11 cellular contexts compared by ENCODE assay signal in the genomic region with DNA sequence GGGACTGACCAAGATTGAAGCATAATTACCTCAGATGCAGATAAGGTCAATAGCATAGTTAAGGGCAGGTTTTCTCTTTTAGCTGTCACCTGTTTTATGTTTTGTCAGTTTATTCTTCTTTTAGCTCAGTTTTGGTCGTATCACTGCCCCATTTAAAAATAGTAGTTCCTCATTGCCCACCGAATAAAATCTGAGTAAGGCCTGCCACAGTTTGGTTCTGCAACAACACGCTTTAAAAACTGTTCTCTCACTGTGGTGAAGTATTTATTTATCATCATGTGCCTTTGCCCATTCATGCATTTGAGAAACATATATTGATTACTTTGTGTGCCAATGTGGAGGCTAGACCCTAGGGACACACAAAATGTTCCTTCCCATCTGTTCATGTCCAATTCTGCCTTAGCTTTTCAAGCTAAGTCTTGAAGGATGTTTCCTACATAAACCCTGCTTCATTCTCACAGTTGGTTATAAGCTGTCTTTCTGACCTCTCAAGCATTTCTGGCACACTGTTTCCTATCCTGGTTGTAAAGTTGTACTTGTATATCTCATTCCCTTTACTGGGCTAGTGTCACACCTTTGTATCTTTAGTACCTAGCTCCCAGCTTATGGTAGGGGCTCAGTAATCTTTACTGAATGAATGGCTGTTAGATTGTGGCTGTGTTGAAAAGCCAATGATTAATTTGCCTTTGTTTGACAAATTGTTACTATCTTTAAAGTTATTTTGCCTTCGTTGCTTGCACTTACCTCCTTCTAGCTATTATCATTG. TPM values are rescaled to one million over a fixed set of nuclear protein-coding genes. Genes with fewer than 3 reads are reported as not detected.
DNase-seq lines count a peak whose midpoint lies in the region; ATAC-seq and TF ChIP-seq lines count a peak whose summit lies in the region.
"Had no signal": no experiment of that assay in that cellular context is flagged by ENCODE, and none has a peak within 500 bp of the region (broad histone marks: within the 10 kb centered on the region; RNA-seq: fewer than 3 reads in every experiment).

No MANE protein-coding gene starts in this region.

- no peak overlapping the region for H3K9ac ChIP-seq in SK-N-SH

- no peaks in the 10 kb centered on the region for H3K9me2 ChIP-seq in SK-N-SH

- H3K27ac ChIP-seq in SK-N-SH (ENCODE audit: low read depth in 2 of 2, low read length in 1 of 2) = peak overlapping the region; percentile 54 to 86; a peak in 3 of 4 replicates
- H3K27ac ChIP-seq in tibial artery = peak overlapping the region; percentile 39 to 55

- no peak for ATAC-seq in activated naive CD4-positive, alpha-beta T cell treated with anti-CD3 and anti-CD28 coated beads, Interleukin-2, amount 50 U/mL, for 72 hours
- ATAC-seq in left ventricle myocardium superior (peak; percentile 21), left lobe of liver (no peak), HG03521 (IDR thresholded peaks at IDR 0.05; ENCODE audit: unreplicated experiment) (no peak)

- TF ChIP-seq CTCF in SK-N-SH (IDR thresholded peaks at IDR 0.05) (no peak), tibial artery (IDR thresholded peaks at IDR 0.05) (no peak)

- H4K20me1 ChIP-seq in SK-N-SH (ENCODE audit: insufficient read depth) = 0 out of 2 replicates have a peak, but pooled peaks cover 8% of the 10 kb centered on the region

- intact Hi-C loops in left ventricle myocardium superior (cut with micrococcal nuclease) (no loop called here), tibial artery (cut with DNase I; ENCODE audit: low total_unique reads) (no loop called here)

- peaks cover 0 to 5% of the 10 kb centered on the region in 2 donors for H3K36me3 Mint-ChIP-seq in activated naive CD4-positive, alpha-beta T cell treated with anti-CD3 and anti-CD28 coated beads, Interleukin-2, amount 50 U/mL, for 72 hours

- peaks cover 90% of the 10 kb centered on the region for H3K79me2 ChIP-seq in SK-N-SH (ENCODE audit: insufficient read depth)

- H3K36me3 ChIP-seq in SK-N-SH (replicated peaks in 1 of 2; ENCODE audit: control insufficient read depth in 1 of 2, insufficient read depth in 2 of 2, low read length in 1 of 2) (no peaks in the 10 kb centered on the region), tibial artery (no peaks in the 10 kb centered on the region)

- DNase-seq in activated naive CD4-positive, alpha-beta T cell treated with anti-CD3 and anti-CD28 coated beads, Interleukin-2, amount 50 U/mL, for 72 hours (ENCODE audit: low spot score in 2 of 2) = no peak
- DNase-seq in activated naive CD4-positive, alpha-beta T cell treated with Interleukin-2 at 50 U/mL for 16 hours = no peak
- DNase-seq in SK-N-SH = no peak
- no peak for DNase-seq in left ventricle myocardium superior
- DNase-seq in tibial artery = no peak
- no peak for DNase-seq in left lobe of liver (ENCODE audit: low spot score)
- DNase-seq in HEK293T (ENCODE audit: extremely low spot score) = no peak
- DNase-seq: NCI-H2029; stimulated activated CD4-positive, alpha-beta T cell treated with anti-CD3 and anti-CD28 coated beads, Interleukin-4, amount 100 ng/mL, for 4 hours; T-helper 2 cell had no signal

- H3K4me3 ChIP-seq in SK-N-SH (ENCODE audit: low read depth in 2 of 2, low read length in 1 of 2) (0 out of 4 replicates have a peak overlapping the region, but pooled peaks of 1 of the 2 experiments have one; percentile 1), tibial artery (no peak overlapping the region)

- no peaks in the 10 kb centered on the region for H3K27me3 ChIP-seq in SK-N-SH (ENCODE audit: insufficient read depth)
- no peaks in the 10 kb centered on the region for H3K27me3 ChIP-seq in tibial artery

- H3K9me3 ChIP-seq in SK-N-SH = no peaks in the 10 kb centered on the region
- H3K9me3 ChIP-seq in tibial artery = no peaks in the 10 kb centered on the region

- H3K4me1 ChIP-seq in SK-N-SH (ENCODE audit: control insufficient read depth in 1 of 2, insufficient read depth in 2 of 2, low read depth in 1 of 2, low read length in 1 of 2) (peaks cover 5 to 47% of the 10 kb centered on the region in 2 experiments), tibial artery (peaks cover 0 to 76% (median 50%) of the 10 kb centered on the region in 4 donors)

- peaks cover 27% of the 10 kb centered on the region for H3F3A ChIP-seq in SK-N-SH (replicated peaks; ENCODE audit: insufficient read depth)

- H3K27ac Mint-ChIP-seq in activated naive CD4-positive, alpha-beta T cell treated with anti-CD3 and anti-CD28 coated beads, Interleukin-2, amount 50 U/mL, for 72 hours = peak overlapping the region; percentile 75 to 85

- no peaks in the 10 kb centered on the region for H3K9me3 Mint-ChIP-seq in activated naive CD4-positive, alpha-beta T cell treated with anti-CD3 and anti-CD28 coated beads, Interleukin-2, amount 50 U/mL, for 72 hours

- POLR2A ChIA-PET in SK-N-SH (lab: Yijun Ruan, JAX) (interaction anchor here (1.4 kb wide), 1 partner anchor 24 kb away, joined by 3 read pairs; a partner anchor contains a TSS), HEK293T (lab: Yijun Ruan, JAX) (interaction anchor here (0.6 to 2.5 kb wide), 6 partner anchors 9 to 74 kb away, joined by 3 to 10 read pairs (median 3); a partner anchor contains a TSS)

- WGBS in SK-N-SH (ENCODE audit: low lambda C conversion rate) = 78% methylated on average over 4 of the region's 4 CpGs

- no peak for TF ChIP-seq RAD21 in SK-N-SH (IDR thresholded peaks at IDR 0.05; ENCODE audit: low read length)

- CTCF ChIA-PET in SK-N-SH (lab: Yijun Ruan, JAX) = interaction anchor here (1.1 to 1.3 kb wide), 2 partner anchors 12 to 16 kb away, joined by 3 read pairs; no protein-coding TSS in a partner anchor
- CTCF ChIA-PET in HEK293T (lab: Yijun Ruan, JAX) = interaction anchor here (0.5 to 3.3 kb wide), 8 partner anchors 9 to 331 kb away, joined by 3 to 15 read pairs (median 6); no protein-coding TSS in a partner anchor

- TF ChIP-seq EP300 in SK-N-SH (IDR thresholded peaks at IDR 0.05; ENCODE audit: borderline replicate concordance in 1 of 2, low read depth in 1 of 2, low read length in 1 of 2) = no peak

- H3K4me2 ChIP-seq in SK-N-SH = peak overlapping the region; percentile 41; the same call in 1 of the 2 replicates

- no peak overlapping the region for H2AFZ ChIP-seq in SK-N-SH (ENCODE audit: low read depth)

TF ChIP-seq in SK-N-SH, 30 proteins besides CTCF, POLR2A, EP300 and RAD21 (continues in another document):
- TF ChIP-seq NFIC (IDR thresholded peaks at IDR 0.05; ENCODE audit: borderline replicate concordance) (no peak), SIN3A (IDR thresholded peaks at IDR 0.05; ENCODE audit: borderline replicate concordance, low read depth, low read length) (no peak), YY1 (IDR thresholded peaks at IDR 0.05; ENCODE audit: low read depth) (no peak), JUND (IDR thresholded peaks at IDR 0.05) (no peak), FOSL2 (IDR thresholded peaks at IDR 0.05; ENCODE audit: borderline replicate concordance, low read depth) (no peak), TCF12 (IDR thresholded peaks at IDR 0.05) (no peak)
- TF ChIP-seq, protein P1, sequence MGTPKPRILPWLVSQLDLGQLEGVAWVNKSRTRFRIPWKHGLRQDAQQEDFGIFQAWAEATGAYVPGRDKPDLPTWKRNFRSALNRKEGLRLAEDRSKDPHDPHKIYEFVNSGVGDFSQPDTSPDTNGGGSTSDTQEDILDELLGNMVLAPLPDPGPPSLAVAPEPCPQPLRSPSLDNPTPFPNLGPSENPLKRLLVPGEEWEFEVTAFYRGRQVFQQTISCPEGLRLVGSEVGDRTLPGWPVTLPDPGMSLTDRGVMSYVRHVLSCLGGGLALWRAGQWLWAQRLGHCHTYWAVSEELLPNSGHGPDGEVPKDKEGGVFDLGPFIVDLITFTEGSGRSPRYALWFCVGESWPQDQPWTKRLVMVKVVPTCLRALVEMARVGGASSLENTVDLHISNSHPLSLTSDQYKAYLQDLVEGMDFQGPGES (IDR thresholded peaks at IDR 0.05; ENCODE audit: low read depth, low read length) = no peak
- TF ChIP-seq, protein P2, sequence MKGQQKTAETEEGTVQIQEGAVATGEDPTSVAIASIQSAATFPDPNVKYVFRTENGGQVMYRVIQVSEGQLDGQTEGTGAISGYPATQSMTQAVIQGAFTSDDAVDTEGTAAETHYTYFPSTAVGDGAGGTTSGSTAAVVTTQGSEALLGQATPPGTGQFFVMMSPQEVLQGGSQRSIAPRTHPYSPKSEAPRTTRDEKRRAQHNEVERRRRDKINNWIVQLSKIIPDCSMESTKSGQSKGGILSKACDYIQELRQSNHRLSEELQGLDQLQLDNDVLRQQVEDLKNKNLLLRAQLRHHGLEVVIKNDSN (IDR thresholded peaks at IDR 0.05; ENCODE audit: borderline replicate concordance, low read depth) = no peak

TF ChIP-seq in HEK293T, 16 proteins besides CTCF, POLR2A, EP300 and RAD21:
- TF ChIP-seq HDGF (IDR thresholded peaks at IDR 0.05; ENCODE audit: borderline replicate concordance) = no peak
- no peak for TF ChIP-seq TARDBP (IDR thresholded peaks at IDR 0.05)
- TF ChIP-seq ZNF384 (IDR thresholded peaks at IDR 0.05) = no peak
- TF ChIP-seq ARNT (IDR thresholded peaks at IDR 0.05) = no peak
- TF ChIP-seq CTBP1 (IDR thresholded peaks at IDR 0.05; ENCODE audit: borderline replicate concordance) = no peak
- no peak for TF ChIP-seq BHLHE40 (IDR thresholded peaks at IDR 0.05; ENCODE audit: borderline replicate concordance)
- TF ChIP-seq FOXA1 (IDR thresholded peaks at IDR 0.05) = no peak
- no peak for TF ChIP-seq SUZ12 (IDR thresholded peaks at IDR 0.05)
- TF ChIP-seq SP1 (IDR thresholded peaks at IDR 0.05) = no peak
- TF ChIP-seq, protein P3, sequence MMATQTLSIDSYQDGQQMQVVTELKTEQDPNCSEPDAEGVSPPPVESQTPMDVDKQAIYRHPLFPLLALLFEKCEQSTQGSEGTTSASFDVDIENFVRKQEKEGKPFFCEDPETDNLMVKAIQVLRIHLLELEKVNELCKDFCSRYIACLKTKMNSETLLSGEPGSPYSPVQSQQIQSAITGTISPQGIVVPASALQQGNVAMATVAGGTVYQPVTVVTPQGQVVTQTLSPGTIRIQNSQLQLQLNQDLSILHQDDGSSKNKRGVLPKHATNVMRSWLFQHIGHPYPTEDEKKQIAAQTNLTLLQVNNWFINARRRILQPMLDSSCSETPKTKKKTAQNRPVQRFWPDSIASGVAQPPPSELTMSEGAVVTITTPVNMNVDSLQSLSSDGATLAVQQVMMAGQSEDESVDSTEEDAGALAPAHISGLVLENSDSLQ (IDR thresholded peaks at IDR 0.05) = no peak
- TF ChIP-seq FOXK2 (IDR thresholded peaks at IDR 0.05) = no peak
- TF ChIP-seq LEF1 (IDR thresholded peaks at IDR 0.05; ENCODE audit: borderline replicate concordance) = no peak
- no peak for TF ChIP-seq ELF4 (IDR thresholded peaks at IDR 0.05)

RNA-seq across cellular contexts. Expression of a gene that starts 23.9 kb away (rescaled TPM):
- total RNA-seq in activated naive CD4-positive, alpha-beta T cell treated with anti-CD3 and anti-CD28 coated beads, Interleukin-2, amount 50 U/mL, for 72 hours = 100 to 1,000 TPM; 105 to 106 TPM
- polyA plus RNA-seq in SK-N-SH (2012; rRNA removed) = 6.7 and 8.4 TPM in 2 replicates
- 4.2 and 4.7 TPM in 2 replicates for polyA plus RNA-seq in SK-N-SH (2012; cell fraction: cytosol; rRNA removed)
- polyA plus RNA-seq in SK-N-SH (2012; cell fraction: nucleus; rRNA removed) = 33.8 and 50.9 TPM in 2 replicates
- total RNA-seq in left ventricle myocardium superior (284 TPM), left lobe of liver (60.5 TPM)
